In genomic region chr11:116691779-116692178, GRCh38 we compare ENCODE assay signal across 9 cellular contexts.
A peak's percentile ranks its signal among the peaks of the same experiment; 100 is the strongest.
DNase-seq lines count a peak whose midpoint lies in the region; ATAC-seq lines count a peak whose summit lies in the region.
"Had no signal": no experiment of that assay in that cellular context is flagged by ENCODE, and none has a peak within 500 bp of the region (broad histone marks: within the 10 kb centered on the region; RNA-seq: fewer than 3 reads in every experiment).

No MANE protein-coding gene starts in this region.

- H3K36me3 ChIP-seq in H7 (replicated peaks; ENCODE audit: control insufficient read depth, insufficient read depth, low read length), result no peaks in the 10 kb centered on the region

- no peak overlapping the region for H3K4me3 ChIP-seq in H7 (ENCODE audit: insufficient read depth, low read depth, low read length)

- H3K27me3 ChIP-seq in H7 (ENCODE audit: control insufficient read depth, insufficient read depth, low read length), result no peaks in the 10 kb centered on the region

- H3K36me3 Mint-ChIP-seq in stimulated activated naive B cell treated with anti-CD40 and anti-IgM and Interleukin-4, amounts not matched to agents 10 μg/mL and 1 μg/mL and 100 μg/mL, for 72 hours, result no peaks in the 10 kb centered on the region
- H3K36me3 Mint-ChIP-seq: IgD-negative memory B cell had no signal

- H3K9me3 Mint-ChIP-seq in stimulated activated naive B cell treated with anti-CD40 and anti-IgM and Interleukin-4, amounts not matched to agents 10 μg/mL and 1 μg/mL and 100 μg/mL, for 72 hours, result no peaks in the 10 kb centered on the region
- H3K9me3 Mint-ChIP-seq: IgD-negative memory B cell had no signal

- H3K4me1 Mint-ChIP-seq in stimulated activated naive B cell treated with anti-CD40 and anti-IgM and Interleukin-4, amounts not matched to agents 10 μg/mL and 1 μg/mL and 100 μg/mL, for 72 hours, result peaks cover 0 to 2% of the 10 kb centered on the region in 2 donors
- H3K4me1 Mint-ChIP-seq: IgD-negative memory B cell had no signal

- peak; percentile 69 for DNase-seq in COR-L47 (lab: John Stamatoyannopoulos, UW)
- DNase-seq in H7, result peak; percentile 94
- DNase-seq in NCI-H2196 (lab: John Stamatoyannopoulos, UW; ENCODE audit: unreplicated experiment), result peak; percentile 60
- peak; percentile 25 to 51 for DNase-seq in activated CD4-positive, alpha-beta T cell treated with anti-CD3 and anti-CD28 coated beads, Interleukin-2, amount 50 U/mL, for 24 hours (ENCODE audit: low read depth in 1 of 2, low spot score in 1 of 2)
- peak; percentile 32 for DNase-seq in effector CD8-positive, alpha-beta T cell (lab: John Stamatoyannopoulos, UW)
- peak; percentile 31 for DNase-seq in myocyte (ENCODE audit: low read depth)
- DNase-seq in stimulated activated naive B cell treated with anti-CD40 and anti-IgM and Interleukin-4, amounts not matched to agents 10 μg/mL and 1 μg/mL and 100 μg/mL, for 72 hours, result peak; percentile 46
- no peak for DNase-seq in MV-4-11 (lab: John Stamatoyannopoulos, UW)

- peaks cover 29 to 34% of the 10 kb centered on the region in 2 donors for H3K27me3 Mint-ChIP-seq in stimulated activated naive B cell treated with anti-CD40 and anti-IgM and Interleukin-4, amounts not matched to agents 10 μg/mL and 1 μg/mL and 100 μg/mL, for 72 hours

- H3K4me3 Mint-ChIP-seq in stimulated activated naive B cell treated with anti-CD40 and anti-IgM and Interleukin-4, amounts not matched to agents 10 μg/mL and 1 μg/mL and 100 μg/mL, for 72 hours, result no peak overlapping the region

- no peak overlapping the region for H3K27ac Mint-ChIP-seq in stimulated activated naive B cell treated with anti-CD40 and anti-IgM and Interleukin-4, amounts not matched to agents 10 μg/mL and 1 μg/mL and 100 μg/mL, for 72 hours
- H3K27ac Mint-ChIP-seq: IgD-negative memory B cell had no signal

- ATAC-seq in stimulated activated naive B cell treated with anti-CD40 and anti-IgM and Interleukin-4, amounts not matched to agents 10 μg/mL and 1 μg/mL and 100 μg/mL, for 72 hours (replicated peaks), result peak; percentile 86 to 88
